Comparison of ENCODE assay signal across 29 cellular contexts in genomic region chr2:156116113-156116512, GRCh38.
"Had no signal": no experiment of that assay in that cellular context is flagged by ENCODE, and none has a peak within 500 bp of the region (broad histone marks: within the 10 kb centered on the region; RNA-seq: fewer than 3 reads in every experiment).

No MANE protein-coding gene starts in this region.

- H3K4me3 ChIP-seq: body of pancreas, cardiac muscle cell, colonic mucosa, psoas muscle, sigmoid colon, stomach, tibial nerve had no signal

- H3K36me3 Mint-ChIP-seq: stimulated activated naive B cell treated with anti-CD40 and anti-IgM and Interleukin-4, amounts not matched to agents 10 μg/mL and 1 μg/mL and 100 μg/mL, for 72 hours had no signal

- H3K9me3 ChIP-seq: body of pancreas, colonic mucosa, psoas muscle, stomach had no signal

- ATAC-seq: activated CD8-positive, alpha-beta T cell treated with anti-CD3 and anti-CD28 coated beads for 36 hours; activated T-cell treated with anti-CD3 and anti-CD28 coated beads, Interleukin-2, amount 50 U/mL, for 4 hours; activated T-helper 17 cell treated with anti-CD3 and anti-CD28 coated beads, Interleukin-2, amount 50 U/mL, for 72 hours; body of pancreas; left cardiac atrium; naive thymus-derived CD8-positive, alpha-beta T cell; psoas muscle; stimulated activated naive B cell treated with anti-CD40 and anti-IgM and Interleukin-4, amounts not matched to agents 10 μg/mL and 1 μg/mL and 100 μg/mL, for 72 hours had no signal

- H3K4me1 ChIP-seq: body of pancreas, colonic mucosa, parathyroid adenoma, psoas muscle, sigmoid colon, stomach, tibial nerve had no signal

- DNase-seq: activated B cell treated with CpG ODN at 0.5 μM for 24 hours; activated CD4-positive, alpha-beta T cell treated with anti-CD3 and anti-CD28 coated beads, Interleukin-2, amount 50 U/mL, for 1 hour; activated CD8-positive, alpha-beta T cell treated with anti-CD3 and anti-CD28 coated beads for 36 hours; activated gamma-delta T cell treated with Interleukin-2 at 50 U/mL for 16 hours; activated naive CD4-positive, alpha-beta T cell treated with anti-CD3 and anti-CD28 coated beads, Interleukin-2, amount 50 U/mL, for 16 hours; activated T-cell treated with anti-CD3 and anti-CD28 coated beads, Interleukin-2, amount 50 U/mL, for 4 hours; amygdala; body of pancreas; cerebellar nuclear complex; colonic mucosa; effector CD8-positive, alpha-beta T cell; erythroblast; foreskin fibroblast; left cardiac atrium; naive thymus-derived CD8-positive, alpha-beta T cell; occipital lobe; psoas muscle; sigmoid colon; stimulated activated CD4-positive, alpha-beta T cell treated with anti-CD3 and anti-CD28 coated beads, Interleukin-15, amount 100 ng/mL, for 24 hours; stimulated activated CD4-positive, alpha-beta T cell treated with anti-CD3 and anti-CD28 coated beads, Interleukin-2, amount 100 ng/mL, for 24 hours; stimulated activated naive B cell treated with anti-CD40 and anti-IgM and Interleukin-4, amounts not matched to agents 10 μg/mL and 1 μg/mL and 100 μg/mL, for 72 hours; stomach; T-helper 1 cell had no signal

- H3K4me1 Mint-ChIP-seq: activated B cell treated with CpG ODN at 0.5 μM for 24 hours; activated T-helper 17 cell treated with anti-CD3 and anti-CD28 coated beads, Interleukin-2, amount 50 U/mL, for 72 hours; naive thymus-derived CD8-positive, alpha-beta T cell; neural crest cell; stimulated activated naive B cell treated with anti-CD40 and anti-IgM and Interleukin-4, amounts not matched to agents 10 μg/mL and 1 μg/mL and 100 μg/mL, for 72 hours had no signal

- H3K9ac ChIP-seq: parathyroid adenoma had no signal

- H3K4me3 Mint-ChIP-seq: activated B cell treated with CpG ODN at 0.5 μM for 24 hours; activated CD8-positive, alpha-beta T cell treated with anti-CD3 and anti-CD28 coated beads for 36 hours; activated T-cell treated with anti-CD3 and anti-CD28 coated beads, Interleukin-2, amount 50 U/mL, for 4 hours; activated T-helper 17 cell treated with anti-CD3 and anti-CD28 coated beads, Interleukin-2, amount 50 U/mL, for 72 hours; naive thymus-derived CD8-positive, alpha-beta T cell; neural crest cell; stimulated activated naive B cell treated with anti-CD40 and anti-IgM and Interleukin-4, amounts not matched to agents 10 μg/mL and 1 μg/mL and 100 μg/mL, for 72 hours; T-helper 2 cell treated with Interferon-gamma antibody and Interleukin-4, amounts not matched to agents 5 μg/mL and 100 μg/mL, for 36 hours had no signal

- H3K27ac ChIP-seq: body of pancreas, cardiac muscle cell, colonic mucosa, parathyroid adenoma, psoas muscle, sigmoid colon, stomach, tibial nerve had no signal

- H3K27ac Mint-ChIP-seq: activated B cell treated with CpG ODN at 0.5 μM for 24 hours; activated CD8-positive, alpha-beta T cell treated with anti-CD3 and anti-CD28 coated beads for 36 hours; activated T-helper 17 cell treated with anti-CD3 and anti-CD28 coated beads, Interleukin-2, amount 50 U/mL, for 72 hours; naive thymus-derived CD8-positive, alpha-beta T cell; stimulated activated naive B cell treated with anti-CD40 and anti-IgM and Interleukin-4, amounts not matched to agents 10 μg/mL and 1 μg/mL and 100 μg/mL, for 72 hours; T-helper 2 cell treated with Interferon-gamma antibody and Interleukin-4, amounts not matched to agents 5 μg/mL and 100 μg/mL, for 36 hours had no signal

- H3K36me3 ChIP-seq: cardiac muscle cell, colonic mucosa, sigmoid colon, stomach, tibial nerve had no signal

- H3K9me3 Mint-ChIP-seq: activated CD8-positive, alpha-beta T cell treated with anti-CD3 and anti-CD28 coated beads for 36 hours; activated T-helper 17 cell treated with anti-CD3 and anti-CD28 coated beads, Interleukin-2, amount 50 U/mL, for 72 hours; T-helper 2 cell treated with Interferon-gamma antibody and Interleukin-4, amounts not matched to agents 5 μg/mL and 100 μg/mL, for 36 hours had no signal

- H3K79me2 ChIP-seq: parathyroid adenoma had no signal

- H2AFZ ChIP-seq: parathyroid adenoma had no signal

- H3K27me3 Mint-ChIP-seq: activated B cell treated with CpG ODN at 0.5 μM for 24 hours; activated CD8-positive, alpha-beta T cell treated with anti-CD3 and anti-CD28 coated beads for 36 hours; activated T-helper 17 cell treated with anti-CD3 and anti-CD28 coated beads, Interleukin-2, amount 50 U/mL, for 72 hours; naive thymus-derived CD8-positive, alpha-beta T cell; stimulated activated naive B cell treated with anti-CD40 and anti-IgM and Interleukin-4, amounts not matched to agents 10 μg/mL and 1 μg/mL and 100 μg/mL, for 72 hours had no signal

- H3K27me3 ChIP-seq: body of pancreas, cardiac muscle cell, colonic mucosa, sigmoid colon, stomach, tibial nerve had no signal
